9 cellular contexts compared by ENCODE assay signal in the genomic region with DNA sequence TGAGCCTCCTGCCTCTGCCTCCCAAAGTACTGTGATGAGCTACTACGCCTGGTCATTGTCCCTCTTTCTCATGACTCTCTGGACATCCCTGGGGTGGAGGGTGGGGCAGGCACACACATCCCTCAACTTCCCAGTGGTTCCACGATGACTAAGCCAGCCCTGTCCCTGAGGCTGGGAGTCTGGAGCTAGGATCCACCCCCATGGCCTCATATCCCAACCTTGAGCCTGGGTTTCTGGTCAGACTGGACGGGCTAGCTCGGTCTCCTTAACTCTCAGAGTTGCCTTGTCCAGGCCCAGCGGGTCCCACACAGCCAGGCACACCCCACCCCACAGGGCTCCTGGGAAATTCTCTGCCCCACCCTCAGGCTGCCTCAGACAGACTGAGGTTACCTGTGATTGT. TPM values are rescaled to one million over a fixed set of nuclear protein-coding genes. Genes with fewer than 3 reads are reported as not detected.
DNase-seq lines count a peak whose midpoint lies in the region; ATAC-seq, FAIRE-seq and TF ChIP-seq lines count a peak whose summit lies in the region.
"Had no signal": no experiment of that assay in that cellular context is flagged by ENCODE, and none has a peak within 500 bp of the region (broad histone marks: within the 10 kb centered on the region; RNA-seq: fewer than 3 reads in every experiment).

No MANE protein-coding gene starts in this region.

- H3K27me3 ChIP-seq in SJSA1 (replicated peaks): no peaks in the 10 kb centered on the region
- H3K27me3 ChIP-seq in fibroblast of lung (ENCODE audit: control insufficient read depth, insufficient read depth, low read length): no peaks in the 10 kb centered on the region
- H3K27me3 ChIP-seq in stomach: no peaks in the 10 kb centered on the region

- no peak for TF ChIP-seq POLR2A in stomach (IDR thresholded peaks at IDR 0.05)

- H3K27ac ChIP-seq in SJSA1 (peak overlapping the region; percentile 46), fibroblast of lung (ENCODE audit: insufficient read depth, low read length) (peak overlapping the region; percentile 41), stomach (peak overlapping the region; percentile 53 to 98 (median 95))
- H3K27ac ChIP-seq: KMS-11 had no signal

- H2AFZ ChIP-seq in fibroblast of lung (ENCODE audit: low read length): no peak overlapping the region

- WGBS in stomach, 5 donors: 29 to 65% (median 49%) methylated on average over 5 of the region's 5 CpGs

- H3K36me3 ChIP-seq in SJSA1: 0 out of 2 replicates have a peak, but pooled peaks cover 4% of the 10 kb centered on the region
- H3K36me3 ChIP-seq in fibroblast of lung (ENCODE audit: control insufficient read depth, insufficient read depth, low read length): no peaks in the 10 kb centered on the region
- no peaks in the 10 kb centered on the region for H3K36me3 ChIP-seq in stomach

- no peak overlapping the region for H3K9ac ChIP-seq in fibroblast of lung (ENCODE audit: insufficient read depth, low read length)
- H3K9ac ChIP-seq: KMS-11 had no signal

- DNase-seq in SIG-M5 treated with dmso at 0.1 percent for 504 hours (lab: John Stamatoyannopoulos, UW; ENCODE audit: unreplicated experiment) (peak; percentile 51), SIG-M5 (lab: John Stamatoyannopoulos, UW) (no peak), SJSA1 (ENCODE audit: low read depth in 1 of 2, low spot score in 2 of 2) (peak; percentile 61 to 84), fibroblast of lung (ENCODE audit: low read depth in 2 of 2) (peak; percentile 44 to 66), stomach (peak; percentile 67), GM19239 (ENCODE audit: insufficient read length, low spot score) (no peak)

- FAIRE-seq in GM19239 (lab: Jason Lieb, UNC): no peak

- ATAC-seq in activated CD4-positive, CD25-positive, alpha-beta regulatory T cell treated with anti-CD3 and anti-CD28 coated beads, Interleukin-2, amount 50 U/mL, for 24 hours: no peak
- no peak for ATAC-seq in HG03045 (IDR thresholded peaks at IDR 0.05; ENCODE audit: unreplicated experiment)

- H3K4me2 ChIP-seq in fibroblast of lung (ENCODE audit: extremely low read depth, insufficient read depth, low read length): no peak overlapping the region
- H3K4me2 ChIP-seq: KMS-11 had no signal

- H3K4me3 ChIP-seq in SJSA1 (no peak overlapping the region), fibroblast of lung (replicated peaks in 1 of 4; ENCODE audit: control extremely low read depth in 1 of 4, insufficient read depth in 1 of 4, low read depth in 3 of 4, low read length in 4 of 4) (no peak overlapping the region), stomach (no peak overlapping the region)

- H3K4me1 ChIP-seq in SJSA1 (replicated peaks) (peaks cover 66% of the 10 kb centered on the region), fibroblast of lung (ENCODE audit: control insufficient read depth, extremely low read depth, insufficient read depth, low read length) (peaks cover 35% of the 10 kb centered on the region), stomach (peaks cover 45 to 77% (median 63%) of the 10 kb centered on the region in 4 donors)

- H4K20me1 ChIP-seq in fibroblast of lung (ENCODE audit: control insufficient read depth, extremely low read depth, insufficient read depth, low read length): no peaks in the 10 kb centered on the region

- TF ChIP-seq CTCF in fibroblast of lung (conservative IDR thresholded peaks at IDR 0.05 in 1 of 2, IDR thresholded peaks at IDR 0.05 in 1 of 2; ENCODE audit: low read depth in 1 of 2, low read length in 2 of 2) (no peak), stomach (IDR thresholded peaks at IDR 0.05) (no peak)

- no peaks in the 10 kb centered on the region for H3K79me2 ChIP-seq in fibroblast of lung (ENCODE audit: control insufficient read depth, insufficient read depth, low read length)

- no peaks in the 10 kb centered on the region for H3K9me3 ChIP-seq in SJSA1 (replicated peaks)
- H3K9me3 ChIP-seq in fibroblast of lung (ENCODE audit: control insufficient read depth, insufficient read depth, low read depth, low read length): no peaks in the 10 kb centered on the region
- no peaks in the 10 kb centered on the region for H3K9me3 ChIP-seq in stomach

- intact Hi-C loops in stomach (cut with DNase I; ENCODE audit: low total_unique reads): no loop called here

- no peak for TF ChIP-seq EP300 in stomach (IDR thresholded peaks at IDR 0.05)

RNA-seq across cellular contexts. Expression of gene IER2, which starts 19.6 kb away (rescaled TPM):
- 12.3 and 25.5 TPM in 2 replicates for total RNA-seq in SJSA1 (2014; rRNA removed; shearing (Covaris generic))
- 21.1 and 26.4 TPM in 2 replicates for total RNA-seq in fibroblast of lung
- 16.5 and 99.6 TPM in 2 replicates for polyA plus RNA-seq in fibroblast of lung
- 30.8 and 154 TPM in 2 replicates for polyA plus RNA-seq in fibroblast of lung (2012)
- polyA minus RNA-seq in fibroblast of lung (ENCODE audit: low replicate concordance): 9.2 and 22.2 TPM in 2 replicates
- 100 to 1,000 TPM in 3 of 5 donors, 10 to 100 TPM in 2; 32.3 to 421 (median 150) TPM for total RNA-seq in stomach
- 10 to 100 TPM; 64.3 to 87.2 (median 64.6) TPM for polyA plus RNA-seq in stomach

RNA-seq across cellular contexts. Expression of gene STX10, which starts 19.6 kb away (rescaled TPM):
- total RNA-seq in SJSA1 (2014; rRNA removed; shearing (Covaris generic)): 106 and 125 TPM in 2 replicates
- total RNA-seq in fibroblast of lung (69.2 and 78.1 TPM in 2 replicates), stomach (100 to 1,000 TPM in 3 of 5 donors, 10 to 100 TPM in 2; 20.4 to 942 (median 117) TPM)
- polyA plus RNA-seq in fibroblast of lung (48.9 and 54.3 TPM in 2 replicates), stomach (100 to 1,000 TPM in 1 of 3 donors, 10 to 100 TPM in 2; 74.8 to 114 (median 94.7) TPM)
- 61.8 and 73.6 TPM in 2 replicates for polyA plus RNA-seq in fibroblast of lung (2012)
- polyA minus RNA-seq in fibroblast of lung (ENCODE audit: low replicate concordance): 68.6 and 178 TPM in 2 replicates

RNA-seq across cellular contexts. Expression of gene NACC1, which starts 51.7 kb away (rescaled TPM):
- total RNA-seq in SJSA1 (2014; rRNA removed; shearing (Covaris generic)): 48.9 and 75.9 TPM in 2 replicates
- total RNA-seq in fibroblast of lung (24.7 and 31.9 TPM in 2 replicates), stomach (100 to 1,000 TPM in 1 of 5 donors, 10 to 100 TPM in 4; 10.1 to 122 (median 26.3) TPM)
- polyA plus RNA-seq in fibroblast of lung (33.5 and 64.7 TPM in 2 replicates), stomach (10 to 100 TPM in 1 of 3 donors, 1 to 10 TPM in 2; 6.9 to 26.2 (median 9.5) TPM)
- 38.6 and 61.6 TPM in 2 replicates for polyA plus RNA-seq in fibroblast of lung (2012)
- polyA minus RNA-seq in fibroblast of lung (ENCODE audit: low replicate concordance): 78.1 and 116 TPM in 2 replicates

RNA-seq across cellular contexts. Expression of gene TRMT1, which starts 53.2 kb away (rescaled TPM):
- total RNA-seq in SJSA1 (2014; rRNA removed; shearing (Covaris generic)): 29.6 and 49.9 TPM in 2 replicates
- total RNA-seq in fibroblast of lung (20.3 and 21.8 TPM in 2 replicates), stomach (100 to 1,000 TPM in 1 of 5 donors, 10 to 100 TPM in 4; 29.6 to 373 (median 36.5) TPM)
- polyA plus RNA-seq in fibroblast of lung (12.2 and 17.9 TPM in 2 replicates), stomach (10 to 100 TPM; 64.7 to 88.2 (median 77.9) TPM)
- 12.4 and 24.1 TPM in 2 replicates for polyA plus RNA-seq in fibroblast of lung (2012)
- 24.9 and 36.2 TPM in 2 replicates for polyA minus RNA-seq in fibroblast of lung (ENCODE audit: low replicate concordance)

Comparison
In these comparisons a context has a peak if more than half of its experiments do, and no peak if none do; other contexts are left out.
1. DNase-seq: peak in SIG-M5 treated with dmso at 0.1 percent for 504 hours (single experiment), SJSA1 (2 of 2), fibroblast of lung (2 of 2) and stomach (single experiment); none in SIG-M5 (single experiment) and GM19239 (single experiment).
2. H3K27ac ChIP-seq: peak in every context shown above with its lines; median percentile 95 in stomach; 46 in SJSA1; 41 in fibroblast of lung.